Comparison of ENCODE assay signal across 2 cellular contexts in genomic region chr6:56682580-56682979, GRCh38.
TF ChIP-seq lines count a peak whose summit lies in the region.

No MANE protein-coding gene starts in this region.

TF ChIP-seq in liver, 16 proteins besides CTCF, POLR2A, EP300 and RAD21:
- no peak for TF ChIP-seq EGR1 (IDR thresholded peaks at IDR 0.05; ENCODE audit: low read depth in 2 of 2)
- TF ChIP-seq TAF1 (conservative IDR thresholded peaks at IDR 0.05) = no peak

TF ChIP-seq in HepG2, 621 proteins besides CTCF, POLR2A, EP300 and RAD21:
- no peak for TF ChIP-seq ARID3A (IDR thresholded peaks at IDR 0.05; ENCODE audit: low read depth, low read length)
- no peak for TF ChIP-seq HNRNPUL1 (IDR thresholded peaks at IDR 0.05; ENCODE audit: low read depth, low read length)
- TF ChIP-seq ZNF224 (CRISPR knock-in tag; IDR thresholded peaks at IDR 0.05) = no peak
- no peak for TF ChIP-seq ZNF225 (CRISPR knock-in tag; IDR thresholded peaks at IDR 0.05)
- TF ChIP-seq SIN3B (IDR thresholded peaks at IDR 0.05; ENCODE audit: low read length) = no peak
- TF ChIP-seq ZZZ3 (CRISPR knock-in tag; IDR thresholded peaks at IDR 0.05; ENCODE audit: borderline replicate concordance) = no peak
- no peak for TF ChIP-seq ZBTB3 (CRISPR knock-in tag; IDR thresholded peaks at IDR 0.05; ENCODE audit: borderline replicate concordance, low read depth)
- no peak for TF ChIP-seq GABPB1 (CRISPR knock-in tag; IDR thresholded peaks at IDR 0.05)
- TF ChIP-seq, protein P1, sequence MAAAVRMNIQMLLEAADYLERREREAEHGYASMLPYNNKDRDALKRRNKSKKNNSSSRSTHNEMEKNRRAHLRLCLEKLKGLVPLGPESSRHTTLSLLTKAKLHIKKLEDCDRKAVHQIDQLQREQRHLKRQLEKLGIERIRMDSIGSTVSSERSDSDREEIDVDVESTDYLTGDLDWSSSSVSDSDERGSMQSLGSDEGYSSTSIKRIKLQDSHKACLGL (CRISPR knock-in tag; IDR thresholded peaks at IDR 0.05) = no peak
- no peak for TF ChIP-seq ZNF431 (CRISPR knock-in tag; IDR thresholded peaks at IDR 0.05; ENCODE audit: borderline replicate concordance, low read depth)
- TF ChIP-seq ZNF333 (CRISPR knock-in tag; IDR thresholded peaks at IDR 0.05; ENCODE audit: borderline replicate concordance) = no peak
- TF ChIP-seq, protein P2, sequence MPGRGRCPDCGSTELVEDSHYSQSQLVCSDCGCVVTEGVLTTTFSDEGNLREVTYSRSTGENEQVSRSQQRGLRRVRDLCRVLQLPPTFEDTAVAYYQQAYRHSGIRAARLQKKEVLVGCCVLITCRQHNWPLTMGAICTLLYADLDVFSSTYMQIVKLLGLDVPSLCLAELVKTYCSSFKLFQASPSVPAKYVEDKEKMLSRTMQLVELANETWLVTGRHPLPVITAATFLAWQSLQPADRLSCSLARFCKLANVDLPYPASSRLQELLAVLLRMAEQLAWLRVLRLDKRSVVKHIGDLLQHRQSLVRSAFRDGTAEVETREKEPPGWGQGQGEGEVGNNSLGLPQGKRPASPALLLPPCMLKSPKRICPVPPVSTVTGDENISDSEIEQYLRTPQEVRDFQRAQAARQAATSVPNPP (CRISPR knock-in tag; IDR thresholded peaks at IDR 0.05) = no peak
- TF ChIP-seq, protein P3, sequence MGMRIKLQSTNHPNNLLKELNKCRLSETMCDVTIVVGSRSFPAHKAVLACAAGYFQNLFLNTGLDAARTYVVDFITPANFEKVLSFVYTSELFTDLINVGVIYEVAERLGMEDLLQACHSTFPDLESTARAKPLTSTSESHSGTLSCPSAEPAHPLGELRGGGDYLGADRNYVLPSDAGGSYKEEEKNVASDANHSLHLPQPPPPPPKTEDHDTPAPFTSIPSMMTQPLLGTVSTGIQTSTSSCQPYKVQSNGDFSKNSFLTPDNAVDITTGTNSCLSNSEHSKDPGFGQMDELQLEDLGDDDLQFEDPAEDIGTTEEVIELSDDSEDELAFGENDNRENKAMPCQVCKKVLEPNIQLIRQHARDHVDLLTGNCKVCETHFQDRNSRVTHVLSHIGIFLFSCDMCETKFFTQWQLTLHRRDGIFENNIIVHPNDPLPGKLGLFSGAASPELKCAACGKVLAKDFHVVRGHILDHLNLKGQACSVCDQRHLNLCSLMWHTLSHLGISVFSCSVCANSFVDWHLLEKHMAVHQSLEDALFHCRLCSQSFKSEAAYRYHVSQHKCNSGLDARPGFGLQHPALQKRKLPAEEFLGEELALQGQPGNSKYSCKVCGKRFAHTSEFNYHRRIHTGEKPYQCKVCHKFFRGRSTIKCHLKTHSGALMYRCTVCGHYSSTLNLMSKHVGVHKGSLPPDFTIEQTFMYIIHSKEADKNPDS (CRISPR knock-in tag; IDR thresholded peaks at IDR 0.05) = no peak
